1 cellular context compared by ENCODE assay signal in genomic region chr15:98513428-98513991, GRCh38.
TF ChIP-seq lines count a peak whose summit lies in the region.

No MANE protein-coding gene starts in this region.

TF ChIP-seq in HepG2, 621 proteins besides CTCF, POLR2A, EP300 and RAD21 (continued from another document):
- TF ChIP-seq SNAPC4 (CRISPR knock-in tag; IDR thresholded peaks at IDR 0.05) (no peak), ATRX (CRISPR knock-in tag; IDR thresholded peaks at IDR 0.05; ENCODE audit: borderline replicate concordance) (no peak), PCBP1 (IDR thresholded peaks at IDR 0.05; ENCODE audit: borderline replicate concordance, low read depth, low read length) (no peak), DNMT1 (CRISPR knock-in tag; IDR thresholded peaks at IDR 0.05) (no peak), ZFP90 (CRISPR knock-in tag; IDR thresholded peaks at IDR 0.05; ENCODE audit: borderline replicate concordance) (no peak), REPIN1 (CRISPR knock-in tag; IDR thresholded peaks at IDR 0.05; ENCODE audit: borderline replicate concordance, low read depth) (no peak), DPF2 (CRISPR knock-in tag; IDR thresholded peaks at IDR 0.05; ENCODE audit: borderline replicate concordance, low read depth) (no peak), ZNF772 (CRISPR knock-in tag; IDR thresholded peaks at IDR 0.05) (no peak), ZNF33A (CRISPR knock-in tag; IDR thresholded peaks at IDR 0.05; ENCODE audit: borderline replicate concordance) (no peak)
